In the genomic region with DNA sequence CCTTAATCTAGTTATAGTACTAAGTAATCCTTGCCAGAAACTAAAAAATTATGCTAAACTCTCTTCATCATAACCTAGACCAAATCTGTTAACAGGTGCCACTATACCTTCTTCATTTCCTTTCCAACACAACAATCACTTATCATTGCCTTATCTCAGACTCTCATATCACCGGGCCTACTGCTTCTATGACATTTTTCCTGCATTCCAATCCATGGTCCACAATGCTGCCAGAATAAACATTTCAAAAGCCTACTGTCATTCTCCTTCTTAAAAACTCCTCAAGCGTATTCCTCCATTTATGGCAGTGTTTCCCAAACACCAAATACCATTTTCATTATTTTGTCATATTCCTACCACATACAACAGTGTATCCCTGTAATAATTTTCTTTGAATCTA, we compare ENCODE assay signal across 16 cellular contexts. TPM values are rescaled to one million over a fixed set of nuclear protein-coding genes. Genes with fewer than 3 reads are reported as not detected.
DNase-seq lines count a peak whose midpoint lies in the region; ATAC-seq and TF ChIP-seq lines count a peak whose summit lies in the region.
"Had no signal": no experiment of that assay in that cellular context is flagged by ENCODE, and none has a peak within 500 bp of the region (broad histone marks: within the 10 kb centered on the region; RNA-seq: fewer than 3 reads in every experiment).

No MANE protein-coding gene starts in this region.

- H3K36me3 Mint-ChIP-seq in activated naive CD8-positive, alpha-beta T cell = peaks cover 7% of the 10 kb centered on the region
- H3K36me3 Mint-ChIP-seq in activated naive CD8-positive, alpha-beta T cell treated with anti-CD3 and anti-CD28 coated beads for 36 hours = peaks cover 34% of the 10 kb centered on the region

- H3K9me3 ChIP-seq in lower lobe of right lung (no peaks in the 10 kb centered on the region), thyroid gland (no peaks in the 10 kb centered on the region)
- H3K9me3 ChIP-seq: SJSA1 had no signal

- H3K27ac ChIP-seq in brain microvascular endothelial cell (no peak overlapping the region), lower lobe of right lung (no peak overlapping the region), thyroid gland (peak overlapping the region in 2 of 3 donors; percentile 0 to 36)
- H3K27ac ChIP-seq: SJSA1 had no signal

- intact Hi-C loops in lower lobe of right lung (cut with DNase I) = no loop called here
- intact Hi-C loops in thyroid gland (cut with DNase I) = no loop called here

- TF ChIP-seq POLR2A in thyroid gland (IDR thresholded peaks at IDR 0.05) = no peak

- peak overlapping the region; percentile 25 for H3K27ac Mint-ChIP-seq in activated naive CD8-positive, alpha-beta T cell
- H3K27ac Mint-ChIP-seq in activated naive CD8-positive, alpha-beta T cell treated with anti-CD3 and anti-CD28 coated beads for 36 hours = no peak overlapping the region
- H3K27ac Mint-ChIP-seq: activated T-helper 2 cell treated with anti-CD3 and anti-CD28 coated beads, Interferon-gamma antibody, Interleukin-2, Interleukin-4, amounts not matched to agents 10 μg/mL and 5 μg/mL and 100 μg/mL, durations not matched to agents 14 hours and 24 hours and 36 hours had no signal

- no peaks in the 10 kb centered on the region for H3K27me3 Mint-ChIP-seq in activated naive CD8-positive, alpha-beta T cell
- no peaks in the 10 kb centered on the region for H3K27me3 Mint-ChIP-seq in activated naive CD8-positive, alpha-beta T cell treated with anti-CD3 and anti-CD28 coated beads for 36 hours
- H3K27me3 Mint-ChIP-seq: stimulated activated memory B cell treated with anti-CD40 and anti-IgM and Interleukin-4, amounts not matched to agents 10 μg/mL and 1 μg/mL and 100 μg/mL, for 72 hours had no signal

- TF ChIP-seq CTCF in brain microvascular endothelial cell (IDR thresholded peaks at IDR 0.05; ENCODE audit: low read depth, low read length, missing control alignments) = no peak
- TF ChIP-seq CTCF in lower lobe of right lung (IDR thresholded peaks at IDR 0.05) = no peak
- TF ChIP-seq CTCF in thyroid gland (IDR thresholded peaks at IDR 0.05) = no peak

- no peaks in the 10 kb centered on the region for H3K36me3 ChIP-seq in brain microvascular endothelial cell (replicated peaks)
- peaks cover 5% of the 10 kb centered on the region for H3K36me3 ChIP-seq in lower lobe of right lung
- no peaks in the 10 kb centered on the region for H3K36me3 ChIP-seq in thyroid gland

- WGBS in thyroid gland, 2 donors = 31 to 34% methylated on average over 2 of the region's 2 CpGs

- ATAC-seq in lower lobe of right lung = peak; percentile 30 to 53
- ATAC-seq: stimulated activated memory B cell treated with anti-CD40 and anti-IgM and Interleukin-4, amounts not matched to agents 10 μg/mL and 1 μg/mL and 100 μg/mL, for 72 hours had no signal

- no peak for DNase-seq in activated naive CD8-positive, alpha-beta T cell treated with anti-CD3 and anti-CD28 coated beads for 36 hours
- DNase-seq in brain microvascular endothelial cell (peak; percentile 32), lower lobe of right lung (no peak), thyroid gland (no peak), KG1 (lab: John Stamatoyannopoulos, UW) (no peak)
- no peak for DNase-seq in activated CD4-positive, alpha-beta T cell treated with anti-CD3 and anti-CD28 coated beads, Interleukin-2, amount 50 U/mL, for 48 hours
- DNase-seq in stimulated activated CD4-positive, alpha-beta T cell treated with anti-CD3 and anti-CD28 coated beads, Interleukin-4, amount 100 ng/mL, for 24 hours = no peak
- DNase-seq: ACHN; activated CD4-positive, alpha-beta T cell treated with anti-CD3 and anti-CD28 coated beads, Interleukin-2, amount 50 U/mL, for 1 hour; GOT3; NCI-H1436 treated with DMSO at 0.1 percent for 48 hours; NCI-H2227 treated with DMSO at 0.1 percent for 48 hours had no signal

- H3K27me3 ChIP-seq in brain microvascular endothelial cell (replicated peaks) (no peaks in the 10 kb centered on the region), lower lobe of right lung (ENCODE audit: low read depth) (no peaks in the 10 kb centered on the region), thyroid gland (no peaks in the 10 kb centered on the region)
- H3K27me3 ChIP-seq: SJSA1 had no signal

- in situ Hi-C loops in brain microvascular endothelial cell (cut with HindIII; ENCODE audit: low pct_ligation_motif_present, low sequenced_read_pairs) = no loop called here

- peaks cover 51% of the 10 kb centered on the region for H3K4me1 ChIP-seq in lower lobe of right lung
- H3K4me1 ChIP-seq in thyroid gland = peaks cover 39 to 41% of the 10 kb centered on the region in 2 donors
- H3K4me1 ChIP-seq: SJSA1 had no signal

- H3K4me3 Mint-ChIP-seq in activated naive CD8-positive, alpha-beta T cell = no peak overlapping the region
- no peak overlapping the region for H3K4me3 Mint-ChIP-seq in activated naive CD8-positive, alpha-beta T cell treated with anti-CD3 and anti-CD28 coated beads for 36 hours
- H3K4me3 Mint-ChIP-seq: stimulated activated memory B cell treated with anti-CD40 and anti-IgM and Interleukin-4, amounts not matched to agents 10 μg/mL and 1 μg/mL and 100 μg/mL, for 72 hours had no signal

- H3K9me3 Mint-ChIP-seq in activated naive CD8-positive, alpha-beta T cell (ENCODE audit: low read depth) = no peaks in the 10 kb centered on the region
- peaks cover 3% of the 10 kb centered on the region for H3K9me3 Mint-ChIP-seq in activated naive CD8-positive, alpha-beta T cell treated with anti-CD3 and anti-CD28 coated beads for 36 hours
- H3K9me3 Mint-ChIP-seq: stimulated activated memory B cell treated with anti-CD40 and anti-IgM and Interleukin-4, amounts not matched to agents 10 μg/mL and 1 μg/mL and 100 μg/mL, for 72 hours had no signal

- H3K4me3 ChIP-seq in brain microvascular endothelial cell (ENCODE audit: low read depth, low read length) (no peak overlapping the region), lower lobe of right lung (no peak overlapping the region), thyroid gland (replicated peaks in 1 of 3) (no peak overlapping the region)
- H3K4me3 ChIP-seq: SJSA1 had no signal

- H3K4me1 Mint-ChIP-seq in activated naive CD8-positive, alpha-beta T cell (ENCODE audit: low read depth) = peaks cover 75% of the 10 kb centered on the region
- H3K4me1 Mint-ChIP-seq in activated naive CD8-positive, alpha-beta T cell treated with anti-CD3 and anti-CD28 coated beads for 36 hours = peaks cover 48% of the 10 kb centered on the region

RNA-seq across cellular contexts. Expression of a gene that starts 6.5 kb away (rescaled TPM):
- total RNA-seq in activated naive CD8-positive, alpha-beta T cell treated with anti-CD3 and anti-CD28 coated beads for 36 hours = 10 to 100 TPM; 47.6 to 48.8 TPM
- total RNA-seq in lower lobe of right lung (44.7 TPM), thyroid gland (10 to 100 TPM; 41.3 to 63.1 (median 47.8) TPM)

RNA-seq across cellular contexts. Expression of a gene that starts 17.3 kb away (rescaled TPM):
- total RNA-seq in activated naive CD8-positive, alpha-beta T cell treated with anti-CD3 and anti-CD28 coated beads for 36 hours = 10 to 100 TPM; 41.1 to 41.6 TPM
- 12.3 TPM for total RNA-seq in lower lobe of right lung
- total RNA-seq in thyroid gland = 10 to 100 TPM; 11.0 to 17.3 (median 15.4) TPM

RNA-seq across cellular contexts. Expression of a gene that starts 39.7 kb away (rescaled TPM):
- 1 to 10 TPM; 7.0 to 7.3 TPM for total RNA-seq in activated naive CD8-positive, alpha-beta T cell treated with anti-CD3 and anti-CD28 coated beads for 36 hours
- total RNA-seq in lower lobe of right lung = 22.3 TPM
- 10 to 100 TPM; 10.4 to 13.4 (median 12.5) TPM for total RNA-seq in thyroid gland

RNA-seq across cellular contexts. Expression of a gene that starts 58.1 kb away (rescaled TPM):
- 100 to 1,000 TPM; 242 TPM for total RNA-seq in activated naive CD8-positive, alpha-beta T cell treated with anti-CD3 and anti-CD28 coated beads for 36 hours
- total RNA-seq in lower lobe of right lung = 201 TPM
- total RNA-seq in thyroid gland = 100 to 1,000 TPM; 202 to 921 (median 592) TPM

Comparison
In these comparisons a context has a peak if more than half of its experiments do, and no peak if none do; other contexts are left out.
1. H3K27ac ChIP-seq: peak in thyroid gland (2 of 3); none in brain microvascular endothelial cell (single experiment) and lower lobe of right lung (single experiment).